Comparison of ENCODE assay signal across 1 cellular context in genomic region chr16:48386559-48387312, GRCh38.
TF ChIP-seq lines count a peak whose summit lies in the region.

No MANE protein-coding gene starts in this region.

TF ChIP-seq in WTC11, 78 proteins besides CTCF, POLR2A, EP300 and RAD21 (continued from another document):
- TF ChIP-seq PREB (CRISPR knock-in tag; IDR thresholded peaks at IDR 0.05; ENCODE audit: borderline replicate concordance), result no peak
- TF ChIP-seq, protein P1, sequence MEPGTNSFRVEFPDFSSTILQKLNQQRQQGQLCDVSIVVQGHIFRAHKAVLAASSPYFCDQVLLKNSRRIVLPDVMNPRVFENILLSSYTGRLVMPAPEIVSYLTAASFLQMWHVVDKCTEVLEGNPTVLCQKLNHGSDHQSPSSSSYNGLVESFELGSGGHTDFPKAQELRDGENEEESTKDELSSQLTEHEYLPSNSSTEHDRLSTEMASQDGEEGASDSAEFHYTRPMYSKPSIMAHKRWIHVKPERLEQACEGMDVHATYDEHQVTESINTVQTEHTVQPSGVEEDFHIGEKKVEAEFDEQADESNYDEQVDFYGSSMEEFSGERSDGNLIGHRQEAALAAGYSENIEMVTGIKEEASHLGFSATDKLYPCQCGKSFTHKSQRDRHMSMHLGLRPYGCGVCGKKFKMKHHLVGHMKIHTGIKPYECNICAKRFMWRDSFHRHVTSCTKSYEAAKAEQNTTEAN (CRISPR knock-in tag; IDR thresholded peaks at IDR 0.05), result no peak
- no peak for TF ChIP-seq ZNF121 (CRISPR knock-in tag; IDR thresholded peaks at IDR 0.05)
- TF ChIP-seq MXD4 (CRISPR knock-in tag; IDR thresholded peaks at IDR 0.05; ENCODE audit: borderline replicate concordance), result no peak
- no peak for TF ChIP-seq ATF1 (CRISPR knock-in tag; IDR thresholded peaks at IDR 0.05)
- no peak for TF ChIP-seq CREM (CRISPR knock-in tag; IDR thresholded peaks at IDR 0.05)
- TF ChIP-seq, protein P2, sequence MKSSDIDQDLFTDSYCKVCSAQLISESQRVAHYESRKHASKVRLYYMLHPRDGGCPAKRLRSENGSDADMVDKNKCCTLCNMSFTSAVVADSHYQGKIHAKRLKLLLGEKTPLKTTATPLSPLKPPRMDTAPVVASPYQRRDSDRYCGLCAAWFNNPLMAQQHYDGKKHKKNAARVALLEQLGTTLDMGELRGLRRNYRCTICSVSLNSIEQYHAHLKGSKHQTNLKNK (CRISPR knock-in tag; IDR thresholded peaks at IDR 0.05), result no peak
